Comparison of ENCODE assay signal across 8 cellular contexts in the genomic region with DNA sequence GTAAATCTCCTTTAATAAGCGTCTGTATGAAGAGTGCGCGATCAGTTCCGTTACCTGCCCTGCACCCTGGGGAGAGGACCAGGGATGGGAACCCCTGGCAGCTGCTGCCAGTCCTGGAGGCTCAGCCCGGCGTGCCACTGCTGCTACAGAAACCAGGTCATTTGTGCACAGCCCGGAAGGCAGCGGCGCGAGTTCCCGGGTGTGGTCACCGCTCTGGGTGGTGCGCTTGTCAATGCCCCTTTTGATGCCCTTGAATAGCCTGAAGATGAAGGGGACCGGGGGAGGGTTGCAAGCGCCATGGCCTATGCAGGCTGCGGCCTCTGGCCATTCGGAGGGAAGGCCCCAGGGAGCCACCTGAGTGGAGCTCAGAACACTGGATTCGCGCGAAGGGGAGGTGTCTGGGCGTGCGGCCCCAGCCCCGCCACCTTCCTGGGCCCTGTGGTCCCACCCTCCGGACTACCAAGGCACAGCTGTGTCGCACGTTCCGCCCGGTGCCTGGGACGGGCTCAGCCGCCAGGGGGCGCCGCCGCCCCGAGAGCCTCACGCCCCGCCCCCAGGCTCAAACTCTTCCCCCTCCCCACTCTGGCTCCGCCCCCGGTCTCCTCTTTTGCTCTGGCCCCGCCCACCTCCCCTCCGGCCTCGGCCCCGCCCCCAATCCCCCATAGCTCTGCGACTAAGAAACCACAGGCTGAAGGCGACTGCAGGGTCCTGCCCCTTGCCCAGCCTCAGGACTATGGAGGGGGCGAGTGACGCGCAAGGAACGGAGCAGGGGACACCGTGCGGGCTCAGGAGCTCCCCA. TPM values are rescaled to one million over a fixed set of nuclear protein-coding genes. Genes with fewer than 3 reads are reported as not detected.
DNase-seq lines count a peak whose midpoint lies in the region; ATAC-seq, FAIRE-seq and TF ChIP-seq lines count a peak whose summit lies in the region.

No MANE protein-coding gene starts in this region.

- no peak overlapping the region for H3K4me2 ChIP-seq in IMR-90 (ENCODE audit: low read depth, low read length)
- H3K4me2 ChIP-seq in endothelial cell of umbilical vein (ENCODE audit: insufficient read depth, low read length), result peak overlapping the region; percentile 52

- no peak for TF ChIP-seq POLR2A in IMR-90 (IDR thresholded peaks at IDR 0.05; ENCODE audit: low read depth, low read length)
- no peak for TF ChIP-seq POLR2A in endothelial cell of umbilical vein (IDR thresholded peaks at IDR 0.05; ENCODE audit: low read depth, low read length)

- ATAC-seq in IMR-90 (ENCODE audit: low read depth), result peak; percentile 67
- ATAC-seq in activated CD8-positive, alpha-beta memory T cell treated with anti-CD3 and anti-CD28 coated beads, Interleukin-2, amount 10 ng/mL, durations not matched to agents 7 days and 5 days, result peak; percentile 79

- no peak overlapping the region for H2AK9ac ChIP-seq in IMR-90 (replicated peaks; ENCODE audit: low read depth, low read length, poor library complexity)

- H3K27me3 Mint-ChIP-seq in CD14-positive monocyte (ENCODE audit: low read depth in 3 of 3), result peaks cover 0 to 3% (median 0%) of the 10 kb centered on the region in 3 donors
- H3K27me3 Mint-ChIP-seq in activated CD8-positive, alpha-beta memory T cell treated with anti-CD3 and anti-CD28 coated beads, Interleukin-2, amount 10 ng/mL, durations not matched to agents 7 days and 5 days, result no peaks in the 10 kb centered on the region

- no peaks in the 10 kb centered on the region for H3K27me3 ChIP-seq in IMR-90 (ENCODE audit: control insufficient read depth, insufficient read depth, low read length)
- H3K27me3 ChIP-seq in endothelial cell of umbilical vein (ENCODE audit: control insufficient read depth in 2 of 2, insufficient read depth in 2 of 2, low read length in 2 of 2), result no peaks in the 10 kb centered on the region
- H3K27me3 ChIP-seq in MG63, result no peaks in the 10 kb centered on the region

- H3K14ac ChIP-seq in IMR-90 (replicated peaks; ENCODE audit: low read depth, low read length), result no peak overlapping the region

- no peak for FAIRE-seq in endothelial cell of umbilical vein (lab: Jason Lieb, UNC)

- WGBS in IMR-90 (ENCODE audit: extremely low coverage in 2 of 2, insufficient read length in 1 of 2), 2 experiments, result 93% methylated on average over 15 of the region's 50 CpGs; no CpG with 5 or more reads in 1 of the 2 experiments

- dilution Hi-C loops in IMR-90 (cut with HindIII; ENCODE audit: low sequenced_read_pairs, unreplicated experiment), result no loop called here
- dilution Hi-C loops in endothelial cell of umbilical vein (cut with MboI; ENCODE audit: extremely low pct_ligation_motif_present, low sequenced_read_pairs), result no loop called here

- no peak overlapping the region for H4K8ac ChIP-seq in IMR-90 (ENCODE audit: low read depth in 2 of 2, low read length in 2 of 2)

- in situ Hi-C loops in IMR-90 (cut with MboI; ENCODE audit: low sequenced_read_pairs), result no loop called here

- H3K79me2 ChIP-seq in endothelial cell of umbilical vein (ENCODE audit: control insufficient read depth, insufficient read depth, low read length), result no peaks in the 10 kb centered on the region

- no peak overlapping the region for H2BK15ac ChIP-seq in IMR-90 (ENCODE audit: low read depth, low read length)

- peak overlapping the region in 2 of 7 donors; percentile 8 to 54 for H3K27ac Mint-ChIP-seq in CD14-positive monocyte
- no peak overlapping the region for H3K27ac Mint-ChIP-seq in activated CD8-positive, alpha-beta memory T cell treated with anti-CD3 and anti-CD28 coated beads, Interleukin-2, amount 10 ng/mL, durations not matched to agents 7 days and 5 days

- H2AK5ac ChIP-seq in IMR-90 (ENCODE audit: low read depth, low read length), result no peak overlapping the region

- peaks cover 8% of the 10 kb centered on the region for H3K4me1 Mint-ChIP-seq in CD14-positive monocyte
- H3K4me1 Mint-ChIP-seq in activated CD8-positive, alpha-beta memory T cell treated with anti-CD3 and anti-CD28 coated beads, Interleukin-2, amount 10 ng/mL, durations not matched to agents 7 days and 5 days, result peaks cover 2% of the 10 kb centered on the region

- H2BK20ac ChIP-seq in IMR-90 (ENCODE audit: low read depth, low read length), result no peak overlapping the region

- H2AFZ ChIP-seq in IMR-90 (replicated peaks; ENCODE audit: low read length, poor library complexity), result no peak overlapping the region
- H2AFZ ChIP-seq in endothelial cell of umbilical vein (ENCODE audit: low read depth, low read length), result no peak overlapping the region

- H3K18ac ChIP-seq in IMR-90 (ENCODE audit: low read depth, low read length), result no peak overlapping the region

- no peak overlapping the region for H3K27ac ChIP-seq in IMR-90 (ENCODE audit: insufficient read depth, low read length)
- no peak overlapping the region for H3K27ac ChIP-seq in endothelial cell of umbilical vein (ENCODE audit: insufficient read depth, low read depth, low read length)

- peaks cover 0 to 8% (median 2%) of the 10 kb centered on the region in 7 donors for H3K9me3 Mint-ChIP-seq in CD14-positive monocyte
- no peaks in the 10 kb centered on the region for H3K9me3 Mint-ChIP-seq in activated CD8-positive, alpha-beta memory T cell treated with anti-CD3 and anti-CD28 coated beads, Interleukin-2, amount 10 ng/mL, durations not matched to agents 7 days and 5 days (ENCODE audit: low read depth)

- no TSS peak for BruUV-seq in IMR-90 (replicated peaks; lab: Mats Ljungman, UMichigan)
- BruUV-seq in endothelial cell of umbilical vein (replicated peaks; lab: Mats Ljungman, UMichigan), result no TSS peak

- no peak overlapping the region for H3K4me3 ChIP-seq in IMR-90 (ENCODE audit: insufficient read depth, low read depth, low read length)
- peak overlapping the region in 1 of 3 experiments; percentile 23 for H3K4me3 ChIP-seq in endothelial cell of umbilical vein (replicated peaks in 1 of 3; ENCODE audit: insufficient read depth in 1 of 3, low read depth in 1 of 3, low read length in 3 of 3)
- no peak overlapping the region for H3K4me3 ChIP-seq in MG63

- H4K5ac ChIP-seq in IMR-90 (ENCODE audit: low read depth, low read length), result no peak overlapping the region

- H3K9me1 ChIP-seq in IMR-90 (ENCODE audit: insufficient read depth, low read length) (0 out of 2 replicates have a peak, but pooled peaks cover 3% of the 10 kb centered on the region), endothelial cell of umbilical vein (replicated peaks; ENCODE audit: control insufficient read depth, extremely low read depth, insufficient read depth, low read length) (no peaks in the 10 kb centered on the region)

- H3K36me3 Mint-ChIP-seq in CD14-positive monocyte, result peaks cover 35 to 45% of the 10 kb centered on the region in 2 donors
- peaks cover 9% of the 10 kb centered on the region for H3K36me3 Mint-ChIP-seq in activated CD8-positive, alpha-beta memory T cell treated with anti-CD3 and anti-CD28 coated beads, Interleukin-2, amount 10 ng/mL, durations not matched to agents 7 days and 5 days

- no peak overlapping the region for H3K23ac ChIP-seq in IMR-90 (ENCODE audit: low read depth, low read length)

- H4K91ac ChIP-seq in IMR-90 (ENCODE audit: insufficient read depth, low read depth, low read length), result no peak overlapping the region

- H3K9ac ChIP-seq in IMR-90 (ENCODE audit: low read depth, low read length) (no peak overlapping the region), endothelial cell of umbilical vein (replicated peaks; ENCODE audit: extremely low read depth, insufficient read depth, low read length) (peak overlapping the region; percentile 33)

- H3K4me3 Mint-ChIP-seq in CD14-positive monocyte, result no peak overlapping the region
- H3K4me3 Mint-ChIP-seq in activated CD8-positive, alpha-beta memory T cell treated with anti-CD3 and anti-CD28 coated beads, Interleukin-2, amount 10 ng/mL, durations not matched to agents 7 days and 5 days, result no peak overlapping the region

- CTCF ChIA-PET in IMR-90 (lab: Yijun Ruan, JAX) (interaction anchor here (0.6 to 0.9 kb wide), 2 partner anchors 16 to 88 kb away, joined by 3 read pairs; a partner anchor contains a TSS), endothelial cell of umbilical vein (lab: Charles Lee) (interaction anchor here (0.6 to 9.9 kb wide), 20 partner anchors 10 to 410 kb away, joined by 3 to 104 read pairs (median 4); a partner anchor contains a TSS)
- CTCF ChIA-PET in activated CD8-positive, alpha-beta memory T cell treated with anti-CD3 and anti-CD28 coated beads, Interleukin-2, amount 10 ng/mL, durations not matched to agents 7 days and 5 days (lab: Charles Lee), result interaction anchor here (0.6 to 2.0 kb wide), 10 partner anchors 17 to 1035 kb away, joined by 3 to 11 read pairs (median 4); a partner anchor contains a TSS

- no peaks in the 10 kb centered on the region for H4K20me1 ChIP-seq in IMR-90 (ENCODE audit: insufficient read depth, low read length)
- H4K20me1 ChIP-seq in endothelial cell of umbilical vein (replicated peaks; ENCODE audit: control insufficient read depth, extremely low read depth, insufficient read depth, low read length), result no peaks in the 10 kb centered on the region

- DNase-seq in CD14-positive monocyte (ENCODE audit: low spot score), result no peak
- DNase-seq in IMR-90, result peak; percentile 15
- peak; percentile 75 for DNase-seq in activated CD8-positive, alpha-beta memory T cell treated with anti-CD3 and anti-CD28 coated beads, Interleukin-2, amount 10 ng/mL, durations not matched to agents 7 days and 5 days
- peak; percentile 51 for DNase-seq in endothelial cell of umbilical vein (ENCODE audit: low read depth, low spot score)
- DNase-seq in middle frontal gyrus (ENCODE audit: extremely low spot score, low spot score), result peak; percentile 38
- peak; percentile 61 to 70 for DNase-seq in stimulated activated CD8-positive, alpha-beta memory T cell treated with anti-CD3 and anti-CD28 coated beads, Interleukin-2, amount 100 ng/mL, for 1 hour (ENCODE audit: low read depth in 2 of 2)
- no peak for DNase-seq in MG63
- no peak for DNase-seq in NCI-H510A treated with DMSO at 0.1 percent for 48 hours (lab: John Stamatoyannopoulos, UW)

- H3K9me3 ChIP-seq in IMR-90 (ENCODE audit: control insufficient read depth, insufficient read depth, low read length) (no peaks in the 10 kb centered on the region), endothelial cell of umbilical vein (replicated peaks; ENCODE audit: control insufficient read depth, insufficient read depth, low read length) (no peaks in the 10 kb centered on the region), MG63 (no peaks in the 10 kb centered on the region)

- no peak overlapping the region for H2BK5ac ChIP-seq in IMR-90 (ENCODE audit: low read depth, low read length, poor library complexity, severe bottlenecking)

- TF ChIP-seq CTCF in CD14-positive monocyte (IDR thresholded peaks at IDR 0.05) (peak; percentile 94), IMR-90 (conservative IDR thresholded peaks at IDR 0.05; ENCODE audit: low read depth, low read length) (peak; percentile 48), endothelial cell of umbilical vein (IDR thresholded peaks at IDR 0.05; ENCODE audit: extremely low read depth in 1 of 2, insufficient read depth in 1 of 2, low read depth in 1 of 2, low read length in 2 of 2) (peak; percentile 62 to 88)

- POLR2A ChIA-PET in IMR-90 (lab: Charles Lee; ENCODE audit: unreplicated experiment), result no interaction called here
- POLR2A ChIA-PET in endothelial cell of umbilical vein (lab: Charles Lee), result interaction anchor here (1.5 kb wide), 1 partner anchor 17 kb away, joined by 4 read pairs; a partner anchor contains a TSS

- intact Hi-C loops in CD14-positive monocyte (cut with micrococcal nuclease), result no loop called here
- intact Hi-C loops in IMR-90 (cut with micrococcal nuclease), result no loop called here
- intact Hi-C loops in endothelial cell of umbilical vein (cut with micrococcal nuclease), result no loop called here

- no peaks in the 10 kb centered on the region for H3K4me1 ChIP-seq in IMR-90 (ENCODE audit: control insufficient read depth, insufficient read depth, low read length)
- no peaks in the 10 kb centered on the region for H3K4me1 ChIP-seq in endothelial cell of umbilical vein (ENCODE audit: control insufficient read depth, extremely low read depth, insufficient read depth, low read length)

- H3K79me1 ChIP-seq in IMR-90 (ENCODE audit: low read depth in 1 of 2, low read length in 2 of 2), result no peaks in the 10 kb centered on the region

- H3K36me3 ChIP-seq in IMR-90 (ENCODE audit: control insufficient read depth, insufficient read depth, low read length) (peaks cover 49% of the 10 kb centered on the region), endothelial cell of umbilical vein (ENCODE audit: control insufficient read depth in 2 of 2, extremely low read depth in 1 of 2, insufficient read depth in 2 of 2, low read length in 2 of 2) (peaks cover 5 to 25% of the 10 kb centered on the region in 2 experiments), MG63 (peaks cover 5% of the 10 kb centered on the region; the same call in 1 of the 2 replicates)

- no peak overlapping the region for H3K56ac ChIP-seq in IMR-90 (ENCODE audit: extremely low read depth, insufficient read depth, low read length)

- H3K4ac ChIP-seq in IMR-90 (ENCODE audit: low read depth, low read length), result no peak overlapping the region

- H2BK120ac ChIP-seq in IMR-90 (ENCODE audit: low read depth, low read length), result no peak overlapping the region

- TF ChIP-seq RAD21 in IMR-90 (IDR thresholded peaks at IDR 0.05; ENCODE audit: low read length), result no peak

RNA-seq across cellular contexts. Expression of a gene that starts 16.5 kb away (rescaled TPM):
- polyA plus RNA-seq in CD14-positive monocyte, result 10 to 100 TPM; 30.8 to 33.8 TPM
- 9.2 and 9.7 TPM in 2 replicates for total RNA-seq in IMR-90 (2012; rRNA removed)
- polyA plus RNA-seq in IMR-90 (2012; rRNA removed), result 38.7 and 46.1 TPM in 2 replicates
- polyA plus RNA-seq in IMR-90 (2012; cell fraction: cytosol; rRNA removed), result 18.8 and 31.7 TPM in 2 replicates
- 152 and 486 TPM in 2 replicates for polyA plus RNA-seq in IMR-90 (2012; cell fraction: nucleus; rRNA removed; ENCODE audit: low replicate concordance)
- 10 to 100 TPM; 51.2 to 57.5 TPM for total RNA-seq in activated CD8-positive, alpha-beta memory T cell treated with anti-CD3 and anti-CD28 coated beads, Interleukin-2, amount 10 ng/mL, durations not matched to agents 7 days and 5 days
- total RNA-seq in endothelial cell of umbilical vein, result 58.9 and 64.3 TPM in 2 replicates
- 53.7 and 67.3 TPM in 2 replicates for polyA plus RNA-seq in endothelial cell of umbilical vein
- 15.8 and 26.1 TPM in 2 replicates for polyA plus RNA-seq in endothelial cell of umbilical vein (2011; cell fraction: cytosol; rRNA removed)
- polyA plus RNA-seq in endothelial cell of umbilical vein (2011; cell fraction: nucleus; rRNA removed), result 137 and 170 TPM in 2 replicates
- 21.4 and 21.9 TPM in 2 replicates for polyA plus RNA-seq in endothelial cell of umbilical vein (2012)
- 14.4 and 19.7 TPM in 2 replicates for polyA minus RNA-seq in endothelial cell of umbilical vein
- 23.1 TPM for polyA minus RNA-seq in endothelial cell of umbilical vein (2011; cell fraction: cytosol; rRNA and poly(A)+ RNA removed)
- polyA minus RNA-seq in endothelial cell of umbilical vein (2011; cell fraction: nucleus; rRNA and poly(A)+ RNA removed), result 47.1 and 90.4 TPM in 2 replicates
- 23.0 and 38.2 TPM in 2 replicates for total RNA-seq in MG63 (2014; rRNA removed; shearing (Covaris generic); ENCODE audit: low replicate concordance)

Comparison
In these comparisons a context has a peak if more than half of its experiments do, and no peak if none do; other contexts are left out.
1. DNase-seq: peak in IMR-90 (single experiment), activated CD8-positive, alpha-beta memory T cell treated with anti-CD3 and anti-CD28 coated beads, Interleukin-2, amount 10 ng/mL, durations not matched to agents 7 days and 5 days (single experiment), endothelial cell of umbilical vein (single experiment), middle frontal gyrus (single experiment) and stimulated activated CD8-positive, alpha-beta memory T cell treated with anti-CD3 and anti-CD28 coated beads, Interleukin-2, amount 100 ng/mL, for 1 hour (2 of 2); none in CD14-positive monocyte (single experiment), MG63 (single experiment) and NCI-H510A treated with DMSO at 0.1 percent for 48 hours (single experiment).
2. Peak in every context shown above with its lines, with median percentiles within 50 percentile points of each other: CTCF ChIP-seq.